25 cellular contexts compared by ENCODE assay signal in genomic region chr20:396252-396618, GRCh38.
"Had no signal": no experiment of that assay in that cellular context is flagged by ENCODE, and none has a peak within 500 bp of the region (broad histone marks: within the 10 kb centered on the region; RNA-seq: fewer than 3 reads in every experiment).

No MANE protein-coding gene starts in this region.

- H3K9me3 ChIP-seq: heart left ventricle, lower lobe of right lung, psoas muscle, testis, tibial nerve, upper lobe of right lung, vagina had no signal

- H3K27me3 ChIP-seq: dorsolateral prefrontal cortex, heart left ventricle, testis, tibial nerve, upper lobe of right lung, vagina had no signal

- DNase-seq: cortex of kidney; dorsolateral prefrontal cortex; effector CD8-positive, alpha-beta T cell; heart left ventricle; hippocampal formation; kidney glomerular epithelial cell; lower lobe of right lung; psoas muscle; retina; stimulated activated CD4-positive, alpha-beta T cell treated with anti-CD3 and anti-CD28 coated beads, Interleukin-4, amount 100 ng/mL, for 1 hour; stimulated activated CD8-positive, alpha-beta memory T cell treated with anti-CD3 and anti-CD28 coated beads, Interleukin-4, amount 100 ng/mL, for 48 hours; testis; upper lobe of right lung had no signal

- H3K9ac ChIP-seq: parathyroid adenoma had no signal

- H3K27ac Mint-ChIP-seq: memory B cell; mesothelial cell of epicardium; natural killer cell treated with Interleukin-12 subunit alpha and Interleukin-12 subunit beta and Interleukin-15 and Interleukin-18, amount 100 ng/mL, for 72 hours; stimulated activated effector memory CD8-positive, alpha-beta T cell treated with anti-CD3 and anti-CD28 coated beads, Interleukin-12 subunit alpha, Interleukin-12 subunit beta, amount 100 ng/mL, for 72 hours; stimulated activated naive CD8-positive, alpha-beta T cell treated with anti-CD3 and anti-CD28 coated beads, Interleukin-15, Interleukin-2, amounts not matched to agents 100 ng/mL and 50 ng/mL, for 24 hours had no signal

- FAIRE-seq: frontal cortex, islet of Langerhans had no signal

- H3K4me3 ChIP-seq: dorsolateral prefrontal cortex, heart left ventricle, lower lobe of right lung, psoas muscle, smooth muscle cell, testis, tibial nerve, upper lobe of right lung, vagina had no signal

- H3K4me1 ChIP-seq: heart left ventricle, lower lobe of right lung, psoas muscle, testis, tibial nerve, upper lobe of right lung, vagina had no signal

- H2AFZ ChIP-seq: parathyroid adenoma had no signal

- H3K27ac ChIP-seq: dorsolateral prefrontal cortex, heart left ventricle, lower lobe of right lung, parathyroid adenoma, psoas muscle, testis, upper lobe of right lung, vagina had no signal

- ATAC-seq: esophagus mucosa; natural killer cell treated with Interleukin-12 subunit alpha and Interleukin-12 subunit beta and Interleukin-15 and Interleukin-18, amount 100 ng/mL, for 72 hours; psoas muscle; stimulated activated effector memory CD8-positive, alpha-beta T cell treated with anti-CD3 and anti-CD28 coated beads, Interleukin-12 subunit alpha, Interleukin-12 subunit beta, amount 100 ng/mL, for 72 hours; upper lobe of right lung had no signal

- H3K4me2 ChIP-seq: smooth muscle cell had no signal

- H3K4me3 Mint-ChIP-seq: memory B cell; mesothelial cell of epicardium; natural killer cell treated with Interleukin-12 subunit alpha and Interleukin-12 subunit beta and Interleukin-15 and Interleukin-18, amount 100 ng/mL, for 72 hours; stimulated activated effector memory CD8-positive, alpha-beta T cell treated with anti-CD3 and anti-CD28 coated beads, Interleukin-12 subunit alpha, Interleukin-12 subunit beta, amount 100 ng/mL, for 72 hours; stimulated activated naive CD8-positive, alpha-beta T cell treated with anti-CD3 and anti-CD28 coated beads, Interleukin-15, Interleukin-2, amounts not matched to agents 100 ng/mL and 50 ng/mL, for 24 hours had no signal

- H3K27me3 Mint-ChIP-seq: memory B cell; natural killer cell treated with Interleukin-12 subunit alpha and Interleukin-12 subunit beta and Interleukin-15 and Interleukin-18, amount 100 ng/mL, for 72 hours; stimulated activated naive CD8-positive, alpha-beta T cell treated with anti-CD3 and anti-CD28 coated beads, Interleukin-15, Interleukin-2, amounts not matched to agents 100 ng/mL and 50 ng/mL, for 24 hours had no signal

- H3K79me2 ChIP-seq: parathyroid adenoma had no signal

- H3K9me3 Mint-ChIP-seq: memory B cell; mesothelial cell of epicardium; natural killer cell treated with Interleukin-12 subunit alpha and Interleukin-12 subunit beta and Interleukin-15 and Interleukin-18, amount 100 ng/mL, for 72 hours; stimulated activated effector memory CD8-positive, alpha-beta T cell treated with anti-CD3 and anti-CD28 coated beads, Interleukin-12 subunit alpha, Interleukin-12 subunit beta, amount 100 ng/mL, for 72 hours; stimulated activated naive CD8-positive, alpha-beta T cell treated with anti-CD3 and anti-CD28 coated beads, Interleukin-15, Interleukin-2, amounts not matched to agents 100 ng/mL and 50 ng/mL, for 24 hours had no signal
